8 cellular contexts compared by ENCODE assay signal in the genomic region with DNA sequence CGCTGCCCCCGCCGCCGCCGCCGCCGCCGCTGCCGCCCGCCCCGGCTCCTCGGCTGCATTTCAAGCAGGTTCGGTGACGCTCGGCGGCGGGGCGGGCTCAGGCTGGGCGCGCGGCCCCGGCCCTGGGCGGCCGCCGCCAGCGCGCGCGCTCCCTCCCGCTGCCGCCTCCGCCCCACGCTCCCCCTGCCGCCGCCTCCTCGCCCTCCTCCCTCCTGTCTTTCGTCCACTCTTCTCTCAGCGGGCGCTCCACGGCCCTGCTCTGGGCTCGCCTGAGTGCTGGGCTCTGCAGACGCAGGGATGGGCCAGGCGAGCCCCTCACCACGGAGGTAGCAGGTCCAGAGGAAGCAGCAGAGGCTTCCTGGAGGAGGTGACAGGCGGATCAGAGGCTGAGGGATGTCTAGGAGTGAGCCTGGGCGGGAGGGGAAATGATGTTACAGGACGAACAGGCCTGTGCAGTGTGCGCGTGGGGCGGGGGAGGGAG. TPM values are rescaled to one million over a fixed set of nuclear protein-coding genes. Genes with fewer than 3 reads are reported as not detected.
DNase-seq lines count a peak whose midpoint lies in the region; ATAC-seq and TF ChIP-seq lines count a peak whose summit lies in the region.

Gene LRP8 (minus strand): TSS at position 62 of the 481 bp plus-strand sequence. CDS start 158 bp downstream, outside the sequence.

- H3K36me3 Mint-ChIP-seq in CD4-positive, alpha-beta T cell (ENCODE audit: low read depth), result peaks cover 4% of the 10 kb centered on the region
- H3K36me3 Mint-ChIP-seq in neural crest cell (ENCODE audit: low read depth), result peaks cover 4% of the 10 kb centered on the region

- ATAC-seq in CD4-positive, alpha-beta T cell (ENCODE audit: poor library complexity), result peak; percentile 56
- peak; percentile 37 for ATAC-seq in GM19467 (IDR thresholded peaks at IDR 0.05; ENCODE audit: unreplicated experiment)

- no peak for TF ChIP-seq CTCF in CD4-positive, alpha-beta T cell (IDR thresholded peaks at IDR 0.05)
- no peak for TF ChIP-seq CTCF in neural crest cell (conservative IDR thresholded peaks at IDR 0.05)

- intact Hi-C loops in CD4-positive, alpha-beta T cell (cut with DNase I, micrococcal nuclease), result loop anchor here in 1 of 2 experiments (5.0 to 10.0 kb wide), 3 partner anchors 91 to 1387 kb away; partner anchors contain the start of genes IFT25, LRRC42, MAGOH and TTC4

- H3K4me1 Mint-ChIP-seq in CD4-positive, alpha-beta T cell (ENCODE audit: low read depth), result peaks cover 17% of the 10 kb centered on the region
- H3K4me1 Mint-ChIP-seq in neural crest cell, result peaks cover 34% of the 10 kb centered on the region

- H3K9me3 ChIP-seq in CD4-positive, alpha-beta T cell (ENCODE audit: control insufficient read depth, low read length), result no peaks in the 10 kb centered on the region
- no peaks in the 10 kb centered on the region for H3K9me3 ChIP-seq in HUES6 (ENCODE audit: control insufficient read depth, insufficient read depth, low read depth, low read length)

- H3K4me3 ChIP-seq in HUES6 (ENCODE audit: low read depth, low read length), result peak within 1 kb of the TSS; percentile 96

- H3K4me1 ChIP-seq in HUES6 (ENCODE audit: control insufficient read depth, insufficient read depth, low read length), result peaks cover 20% of the 10 kb centered on the region

- peaks cover 33% of the 10 kb centered on the region for H3K36me3 ChIP-seq in HUES6 (ENCODE audit: control insufficient read depth, insufficient read depth, low read length)

- peak within 1 kb of the TSS; percentile 97 for H3K4me3 Mint-ChIP-seq in CD4-positive, alpha-beta T cell
- H3K4me3 Mint-ChIP-seq in neural crest cell, result peak within 1 kb of the TSS; percentile 99

- no peaks in the 10 kb centered on the region for H3K9me3 Mint-ChIP-seq in CD4-positive, alpha-beta T cell
- H3K9me3 Mint-ChIP-seq in neural crest cell, result no peaks in the 10 kb centered on the region

- peak within 1 kb of the TSS; percentile 13 for H3K27ac ChIP-seq in CD4-positive, alpha-beta T cell (ENCODE audit: low read depth, low read length)
- peak within 1 kb of the TSS; percentile 98 for H3K27ac ChIP-seq in HUES6 (ENCODE audit: low read depth, low read length)

- H3K27me3 ChIP-seq in CD4-positive, alpha-beta T cell (ENCODE audit: control insufficient read depth, insufficient read depth, low read length), result no peaks in the 10 kb centered on the region
- H3K27me3 ChIP-seq in HUES6 (ENCODE audit: control insufficient read depth, insufficient read depth, low read length), result no peaks in the 10 kb centered on the region

- CTCF ChIA-PET in CD4-positive, alpha-beta T cell (lab: Charles Lee), result no interaction called here

- peak within 1 kb of the TSS; percentile 99 for H3K9ac ChIP-seq in HUES6 (ENCODE audit: low read length)

- no peaks in the 10 kb centered on the region for H3K27me3 Mint-ChIP-seq in CD4-positive, alpha-beta T cell
- H3K27me3 Mint-ChIP-seq in neural crest cell (ENCODE audit: low read depth), result no peaks in the 10 kb centered on the region

- peak; percentile 60 to 81 (median 66) for DNase-seq in CD4-positive, alpha-beta T cell
- peak; percentile 78 for DNase-seq in RKO (ENCODE audit: low spot score)
- peak; percentile 54 to 69 for DNase-seq in activated T-helper 1 cell treated with anti-CD3 and anti-CD28 coated beads, Interleukin-2, amount 50 U/mL, for 16 hours (ENCODE audit: low read depth in 1 of 2, low spot score in 1 of 2)
- DNase-seq in fibroblast of peridontal ligament (ENCODE audit: extremely low read depth), result peak; percentile 40
- peak; percentile 72 for DNase-seq in neural crest cell (ENCODE audit: low read depth, low spot score)
- peak; percentile 37 for DNase-seq in stromal cell of bone marrow (ENCODE audit: low read depth)

- POLR2A ChIA-PET in CD4-positive, alpha-beta T cell (lab: Charles Lee), result no interaction called here

- H3K27ac Mint-ChIP-seq in CD4-positive, alpha-beta T cell, result peak within 1 kb of the TSS; percentile 90
- peak within 1 kb of the TSS; percentile 96 for H3K27ac Mint-ChIP-seq in neural crest cell (ENCODE audit: unreplicated experiment)

RNA-seq across cellular contexts. Expression of gene LRP8, which starts in this region (rescaled TPM):
- 10 to 100 TPM in 1 of 2 experiments, 1 to 10 TPM in 1; 8.1 to 11.5 TPM for total RNA-seq in CD4-positive, alpha-beta T cell
- total RNA-seq in neural crest cell, result 49.7 and 59.5 TPM in 2 replicates

Comparison
In these comparisons a context has a peak if more than half of its experiments do, and no peak if none do; other contexts are left out.
1. Peak in every context shown above with its lines: DNase-seq, ATAC-seq, H3K4me3 ChIP-seq and H3K27ac ChIP-seq.